Comparison of ENCODE assay signal across 11 cellular contexts in the genomic region with DNA sequence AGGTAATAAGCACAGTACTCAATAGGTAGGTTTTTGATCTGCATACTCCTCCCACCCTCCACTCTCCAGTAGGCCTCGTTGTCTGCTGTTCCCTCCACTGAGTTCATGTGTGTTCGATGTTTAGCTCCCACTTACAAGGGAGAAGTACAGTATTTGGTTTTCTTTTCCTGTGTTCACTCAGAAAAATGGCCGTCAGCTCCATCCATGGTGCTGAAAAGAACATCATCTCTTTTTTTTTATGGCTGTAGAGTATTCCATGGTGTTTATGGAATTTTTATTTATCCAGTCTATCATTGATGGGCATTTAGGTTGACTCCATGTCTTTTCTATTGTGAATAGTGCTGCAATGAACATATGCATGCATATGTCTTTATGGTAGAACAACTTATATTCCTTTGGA.
"Had no signal": no experiment of that assay in that cellular context is flagged by ENCODE, and none has a peak within 500 bp of the region (broad histone marks: within the 10 kb centered on the region; RNA-seq: fewer than 3 reads in every experiment).

No MANE protein-coding gene starts in this region.

- ATAC-seq: GM23338 had no signal

- FAIRE-seq: H1, H54, HTR-8/SVneo had no signal

- DNase-seq: H9, HCEC 1CT, HFFc6, IMR-90, Karpas-422, KBM-7 had no signal

- H3K9ac ChIP-seq: KMS-11 had no signal

- H3K27ac ChIP-seq: KMS-11 had no signal

- H2AFZ ChIP-seq: GM23338 had no signal

- H3K4me2 ChIP-seq: GM23338, KMS-11 had no signal

- H3K4me3 ChIP-seq: GM23338 had no signal
